7 cellular contexts compared by ENCODE assay signal in genomic region chr3:102909904-102910303, GRCh38.
"Had no signal": no experiment of that assay in that cellular context is flagged by ENCODE, and none has a peak within 500 bp of the region (broad histone marks: within the 10 kb centered on the region; RNA-seq: fewer than 3 reads in every experiment).

No MANE protein-coding gene starts in this region.

- ATAC-seq: HepG2, K562 had no signal

- H3K27me3 Mint-ChIP-seq: IgD-negative memory B cell had no signal

- H3K4me1 Mint-ChIP-seq: IgD-negative memory B cell had no signal

- H3K36me3 Mint-ChIP-seq: IgD-negative memory B cell had no signal

- DNase-seq: IMR-90, KBM-7, KG1 had no signal

- H3K4me3 Mint-ChIP-seq: IgD-negative memory B cell had no signal

- H3K27ac Mint-ChIP-seq: IgD-negative memory B cell had no signal

- H3K4me3 ChIP-seq: K562 had no signal

- H3K27ac ChIP-seq: HL-60 had no signal
